Comparison of ENCODE assay signal across 1 cellular context in genomic region chr4:15963568-15963967, GRCh38.
TF ChIP-seq lines count a peak whose summit lies in the region.

No MANE protein-coding gene starts in this region.

TF ChIP-seq in IMR-90, 13 proteins besides CTCF, POLR2A, EP300 and RAD21 (continued from another document):
- TF ChIP-seq MAZ (IDR thresholded peaks at IDR 0.05; ENCODE audit: borderline replicate concordance, low read depth, low read length), result no peak
- no peak for TF ChIP-seq RFX5 (IDR thresholded peaks at IDR 0.05; ENCODE audit: low read depth, low read length)
- no peak for TF ChIP-seq BHLHE40 (IDR thresholded peaks at IDR 0.05; ENCODE audit: low read depth, low read length)
- TF ChIP-seq MAFK (IDR thresholded peaks at IDR 0.05; ENCODE audit: low read depth, low read length), result no peak
TF ChIP-seq in IMR-90: peak in this region for 0.
